In genomic region chr19:53864308-53864836, GRCh38 we compare ENCODE assay signal across 17 cellular contexts. TPM values are rescaled to one million over a fixed set of nuclear protein-coding genes. Genes with fewer than 3 reads are reported as not detected.
DNase-seq lines count a peak whose midpoint lies in the region; ATAC-seq, FAIRE-seq and TF ChIP-seq lines count a peak whose summit lies in the region.
"Had no signal": no experiment of that assay in that cellular context is flagged by ENCODE, and none has a peak within 500 bp of the region (broad histone marks: within the 10 kb centered on the region; RNA-seq: fewer than 3 reads in every experiment).

No MANE protein-coding gene starts in this region.

- H2AK5ac ChIP-seq in H1 (ENCODE audit: low read depth, low read length) = no peak overlapping the region

- H3K79me2 ChIP-seq in H1 (ENCODE audit: control insufficient read depth in 1 of 2, insufficient read depth in 2 of 2, low read length in 2 of 2) = 0 out of 4 replicates have a peak, but pooled peaks cover 0 to 4% of the 10 kb centered on the region in 2 experiments

- H3K79me1 ChIP-seq in H1 (ENCODE audit: low read depth, low read length) = no peaks in the 10 kb centered on the region

- H3K18ac ChIP-seq in H1 (ENCODE audit: extremely low read depth, low read length) = peak overlapping the region; percentile 24

- H2BK15ac ChIP-seq in H1 (ENCODE audit: low read length) = 0 out of 2 replicates have a peak overlapping the region, but pooled peaks have one; percentile 72

- H2BK120ac ChIP-seq in H1 (replicated peaks; ENCODE audit: low read depth, low read length) = no peak overlapping the region

- TF ChIP-seq CTCF in H1 (IDR thresholded peaks at IDR 0.05; ENCODE audit: control extremely low read depth in 1 of 3, insufficient read depth in 1 of 3, low read depth in 1 of 3, low read length in 3 of 3) = no peak

- DNase-seq in COLO668 (lab: John Stamatoyannopoulos, UW; ENCODE audit: unreplicated experiment) = peak; percentile 28
- peak; percentile 90 for DNase-seq in NCI-H69 (lab: John Stamatoyannopoulos, UW)
- no peak for DNase-seq in H1 (ENCODE audit: low read depth in 1 of 2, low spot score in 2 of 2)
- DNase-seq in nucleus accumbens (lab: John Stamatoyannopoulos, UW) = peak in 48 of 56 donors; percentile 9 to 81 (median 48)
- DNase-seq in activated CD8-positive, alpha-beta memory T cell treated with anti-CD3 and anti-CD28 coated beads, Interleukin-2, amount 50 U/mL, for 48 hours = no peak
- DNase-seq in activated CD8-positive, alpha-beta T cell treated with anti-CD3 and anti-CD28 coated beads, Interleukin-2, amount 10 ng/mL, durations not matched to agents 7 days and 5 days = no peak
- DNase-seq in activated CD4-positive, alpha-beta T cell treated with anti-CD3 and anti-CD28 coated beads for 1 hour = no peak
- DNase-seq: CD4-positive, CD25-positive, alpha-beta regulatory T cell; NCI-H1105; stimulated activated CD4-positive, alpha-beta T cell treated with anti-CD3 and anti-CD28 coated beads, Interleukin-1b, Interleukin-23, amount 100 ng/mL, for 48 hours; stimulated activated naive CD4-positive, alpha-beta T cell; T-helper 9 cell had no signal

- no peak overlapping the region for H2AFZ ChIP-seq in H1 (ENCODE audit: low read length)

- TF ChIP-seq EP300 in H1 (IDR thresholded peaks at IDR 0.05; ENCODE audit: borderline replicate concordance in 1 of 2, low read depth in 2 of 2, low read length in 2 of 2) = no peak

- no peak overlapping the region for H3K14ac ChIP-seq in H1 (ENCODE audit: insufficient read length)

- no peak overlapping the region for H3K4me3 Mint-ChIP-seq in activated CD8-positive, alpha-beta T cell treated with anti-CD3 and anti-CD28 coated beads, Interleukin-2, amount 10 ng/mL, durations not matched to agents 7 days and 5 days

- no peaks in the 10 kb centered on the region for H3K27me3 ChIP-seq in H1 (replicated peaks in 1 of 4; ENCODE audit: control insufficient read depth in 3 of 4, extremely low read depth in 1 of 4, insufficient read depth in 3 of 4, low read length in 3 of 4)

- CTCF ChIA-PET in H1 (lab: Charles Lee; ENCODE audit: partially characterized antibody) = interaction anchor here (1.1 to 5.1 kb wide), 4 partner anchors 10 to 54 kb away, joined by 3 to 23 read pairs (median 12); no protein-coding TSS in a partner anchor
- CTCF ChIA-PET in activated CD8-positive, alpha-beta T cell treated with anti-CD3 and anti-CD28 coated beads, Interleukin-2, amount 10 ng/mL, durations not matched to agents 7 days and 5 days (lab: Charles Lee) = interaction anchor here (1.2 kb wide), 1 partner anchor 11 kb away, joined by 3 read pairs; no protein-coding TSS in a partner anchor

- H3K27ac Mint-ChIP-seq in activated CD8-positive, alpha-beta T cell treated with anti-CD3 and anti-CD28 coated beads, Interleukin-2, amount 10 ng/mL, durations not matched to agents 7 days and 5 days = no peak overlapping the region

- no peak overlapping the region for H3K4ac ChIP-seq in H1 (replicated peaks; ENCODE audit: insufficient read length, low read depth, low read length)

- H3K56ac ChIP-seq in H1 (replicated peaks; ENCODE audit: insufficient read length, low read depth, low read length) = no peak overlapping the region

- peaks cover 0 to 4% of the 10 kb centered on the region in 2 experiments for H4K20me1 ChIP-seq in H1 (replicated peaks in 1 of 2; ENCODE audit: control insufficient read depth in 1 of 2, insufficient read depth in 2 of 2, low read length in 2 of 2)

- no peak for TF ChIP-seq POLR2A in H1 (IDR thresholded peaks at IDR 0.05; ENCODE audit: control extremely low read depth in 1 of 2, low read depth in 2 of 2, low read length in 2 of 2)

- no peak overlapping the region for H4K8ac ChIP-seq in H1 (ENCODE audit: extremely low read depth, insufficient read depth, low read length)

- no peak overlapping the region for H3K27ac ChIP-seq in H1 (ENCODE audit: low read depth, low read length)

- no peak for ATAC-seq in activated CD8-positive, alpha-beta T cell treated with anti-CD3 and anti-CD28 coated beads, Interleukin-2, amount 10 ng/mL, durations not matched to agents 7 days and 5 days
- ATAC-seq in GM21576 (IDR thresholded peaks at IDR 0.05; ENCODE audit: unreplicated experiment) = no peak

- H3K9ac ChIP-seq in H1 (replicated peaks in 1 of 4; ENCODE audit: extremely low read depth in 1 of 4, low read depth in 3 of 4, low read length in 3 of 4) = no peak overlapping the region

- WGBS in H1 (ENCODE audit: extremely low coverage in 1 of 2, insufficient coverage in 1 of 2, insufficient read length in 1 of 2, insufficient replicate concordance in 2 of 2, low coverage in 1 of 2, low lambda C conversion rate in 2 of 2, missing lambda C conversion rate in 1 of 2), 2 experiments = 95% methylated on average over 6 of the region's 6 CpGs; no CpG with 5 or more reads in 1 of the 2 experiments

- H3K4me1 ChIP-seq in H1 (replicated peaks in 1 of 4; ENCODE audit: control insufficient read depth in 3 of 4, insufficient read depth in 4 of 4, low read length in 3 of 4) = peaks cover 0 to 8% (median 4%) of the 10 kb centered on the region in 4 experiments; a peak in 5 of 7 replicates

- no peak for TF ChIP-seq RAD21 in H1 (IDR thresholded peaks at IDR 0.05 in 1 of 2, conservative IDR thresholded peaks at IDR 0.05 in 1 of 2; ENCODE audit: low read depth in 2 of 2, low read length in 2 of 2)

- H3K9me3 ChIP-seq in H1 (ENCODE audit: insufficient read depth in 2 of 2, low read depth in 1 of 2, low read length in 1 of 2) = no peaks in the 10 kb centered on the region

- no peak overlapping the region for H4K5ac ChIP-seq in H1 (ENCODE audit: insufficient read length, low read depth, low read length)

- 0 out of 2 replicates have a peak overlapping the region, but pooled peaks have one; percentile 86 for H2BK20ac ChIP-seq in H1 (ENCODE audit: low read length)

- POLR2A ChIA-PET in H1 (lab: Charles Lee; ENCODE audit: partially characterized antibody) = interaction anchor here (0.8 to 7.1 kb wide), 5 partner anchors 10 to 114 kb away, joined by 3 to 137 read pairs (median 61); partner anchors contain the start of gene PRKCG
- POLR2A ChIA-PET in activated CD8-positive, alpha-beta T cell treated with anti-CD3 and anti-CD28 coated beads, Interleukin-2, amount 10 ng/mL, durations not matched to agents 7 days and 5 days (lab: Charles Lee) = no interaction called here

- H4K91ac ChIP-seq in H1 (replicated peaks; ENCODE audit: insufficient read length, low read length) = peak overlapping the region; percentile 61

- no peak overlapping the region for H3K23ac ChIP-seq in H1 (ENCODE audit: insufficient read length)

- no peaks in the 10 kb centered on the region for H3K27me3 Mint-ChIP-seq in activated CD8-positive, alpha-beta T cell treated with anti-CD3 and anti-CD28 coated beads, Interleukin-2, amount 10 ng/mL, durations not matched to agents 7 days and 5 days (ENCODE audit: low read depth)
- H3K27me3 Mint-ChIP-seq: activated naive CD4-positive, alpha-beta T cell treated with anti-CD3 and anti-CD28 coated beads, Interleukin-2, amount 50 U/mL, for 24 hours had no signal

- no peaks in the 10 kb centered on the region for H3K36me3 ChIP-seq in H1 (ENCODE audit: control insufficient read depth in 2 of 4, insufficient read depth in 4 of 4, low read length in 3 of 4)

- no peak for FAIRE-seq in H1 (lab: Jason Lieb, UNC)
- FAIRE-seq: colon had no signal

- no peak overlapping the region for H3K4me2 ChIP-seq in H1 (ENCODE audit: insufficient read depth in 1 of 2, low read depth in 2 of 2, low read length in 2 of 2)

- peaks cover 21% of the 10 kb centered on the region for H3K4me1 Mint-ChIP-seq in activated CD8-positive, alpha-beta T cell treated with anti-CD3 and anti-CD28 coated beads, Interleukin-2, amount 10 ng/mL, durations not matched to agents 7 days and 5 days (ENCODE audit: low read depth)

- peaks cover 3% of the 10 kb centered on the region for H3K36me3 Mint-ChIP-seq in activated CD8-positive, alpha-beta T cell treated with anti-CD3 and anti-CD28 coated beads, Interleukin-2, amount 10 ng/mL, durations not matched to agents 7 days and 5 days (ENCODE audit: low read depth)
- H3K36me3 Mint-ChIP-seq: activated naive CD4-positive, alpha-beta T cell treated with anti-CD3 and anti-CD28 coated beads, Interleukin-2, amount 50 U/mL, for 24 hours; CD4-positive, CD25-positive, alpha-beta regulatory T cell had no signal

- H3K23me2 ChIP-seq in H1 (ENCODE audit: low read depth, low read length) = peaks cover 15% of the 10 kb centered on the region; the same call in 1 of the 2 replicates

- peak overlapping the region; percentile 87 for H2BK12ac ChIP-seq in H1 (ENCODE audit: low read depth, low read length)

- H3K9me3 Mint-ChIP-seq in activated CD8-positive, alpha-beta T cell treated with anti-CD3 and anti-CD28 coated beads, Interleukin-2, amount 10 ng/mL, durations not matched to agents 7 days and 5 days (ENCODE audit: insufficient read depth) = no peaks in the 10 kb centered on the region
- H3K9me3 Mint-ChIP-seq: activated naive CD4-positive, alpha-beta T cell treated with anti-CD3 and anti-CD28 coated beads, Interleukin-2, amount 50 U/mL, for 24 hours had no signal

- H3K4me3 ChIP-seq in H1 (ENCODE audit: extremely low read depth in 1 of 4, insufficient read depth in 2 of 4, low read depth in 3 of 4, low read length in 4 of 4) = no peak overlapping the region

- H2BK5ac ChIP-seq in H1 (ENCODE audit: low read depth, low read length) = peak overlapping the region; percentile 55; the same call in 1 of the 2 replicates

RNA-seq across cellular contexts. Expression of gene MYADM, which starts 3.3 kb away (rescaled TPM):
- 70.1 and 70.5 TPM in 2 replicates for total RNA-seq in H1 (2021; fragmentation: NEBNext Ultra II Directional; extraction: Animal tissue kit (Norgen Biotek cat#: 25700))
- 74.2 and 122 TPM in 2 replicates for polyA plus RNA-seq in H1 (2011; rRNA removed)
- polyA plus RNA-seq in H1 (2011; cell fraction: cytosol; rRNA removed) = 18.3 TPM
- 43.4 TPM for polyA plus RNA-seq in H1 (2011; cell fraction: nucleus; rRNA removed)
- 31.7 to 71.5 TPM (median 58.5 TPM) in 4 replicates for polyA plus RNA-seq in H1 (2012, experiment 1 of 2)
- 49.1 TPM for polyA plus RNA-seq in H1 (2012, experiment 2 of 2)
- polyA plus RNA-seq in H1 (2013, experiment 1 of 2) = 138 TPM
- polyA plus RNA-seq in H1 (2013, experiment 2 of 2) = 150 TPM
- polyA minus RNA-seq in H1 (2011; rRNA and poly(A)+ RNA removed) = 13.8 and 14.5 TPM in 2 replicates
- 26.3 TPM for polyA minus RNA-seq in H1 (2011; cell fraction: cytosol; rRNA and poly(A)+ RNA removed)
- 21.6 TPM for polyA minus RNA-seq in H1 (2011; cell fraction: nucleus; rRNA and poly(A)+ RNA removed)
- total RNA-seq in activated CD8-positive, alpha-beta T cell treated with anti-CD3 and anti-CD28 coated beads, Interleukin-2, amount 10 ng/mL, durations not matched to agents 7 days and 5 days = 10 to 100 TPM; 92.9 to 98.1 TPM

RNA-seq across cellular contexts. Expression of gene PRKCG, which starts 17.6 kb away (rescaled TPM):
- total RNA-seq in H1 (2021; fragmentation: NEBNext Ultra II Directional; extraction: Animal tissue kit (Norgen Biotek cat#: 25700)) = 10.6 and 12.4 TPM in 2 replicates
- 6.1 and 14.0 TPM in 2 replicates for polyA plus RNA-seq in H1 (2011; rRNA removed)
- 8.1 TPM for polyA plus RNA-seq in H1 (2011; cell fraction: cytosol; rRNA removed)
- polyA plus RNA-seq in H1 (2011; cell fraction: nucleus; rRNA removed) = 50.1 TPM
- 8.6 to 16.1 TPM (median 13.9 TPM) in 4 replicates for polyA plus RNA-seq in H1 (2012, experiment 1 of 2)
- 7.2 TPM for polyA plus RNA-seq in H1 (2012, experiment 2 of 2)
- 11.2 TPM for polyA plus RNA-seq in H1 (2013, experiment 1 of 2)
- polyA plus RNA-seq in H1 (2013, experiment 2 of 2) = 8.9 TPM
- polyA minus RNA-seq in H1 (2011; rRNA and poly(A)+ RNA removed) = 5.0 and 6.9 TPM in 2 replicates
- polyA minus RNA-seq in H1 (2011; cell fraction: cytosol; rRNA and poly(A)+ RNA removed) = 8.4 TPM
- 17.3 TPM for polyA minus RNA-seq in H1 (2011; cell fraction: nucleus; rRNA and poly(A)+ RNA removed)
- total RNA-seq in activated CD8-positive, alpha-beta T cell treated with anti-CD3 and anti-CD28 coated beads, Interleukin-2, amount 10 ng/mL, durations not matched to agents 7 days and 5 days = not detected
- total RNA-seq: CD4-positive, CD25-positive, alpha-beta regulatory T cell; HT1080; omental fat pad had no signal
- polyA plus RNA-seq: CD4-positive, CD25-positive, alpha-beta regulatory T cell had no signal

RNA-seq across cellular contexts. Expression of gene NLRP12, which starts 40.3 kb away (rescaled TPM):
- 1.8 and 1.9 TPM in 2 replicates for total RNA-seq in H1 (2021; fragmentation: NEBNext Ultra II Directional; extraction: Animal tissue kit (Norgen Biotek cat#: 25700))
- 1.0 and 2.5 TPM in 2 replicates for polyA plus RNA-seq in H1 (2011; rRNA removed)
- 2.1 TPM for polyA plus RNA-seq in H1 (2011; cell fraction: cytosol; rRNA removed)
- polyA plus RNA-seq in H1 (2011; cell fraction: nucleus; rRNA removed) = 2.9 TPM
- polyA plus RNA-seq in H1 (2012, experiment 1 of 2) = 0.69 to 1.5 TPM (median 1.1 TPM) in 4 replicates
- polyA plus RNA-seq in H1 (2012, experiment 2 of 2) = 0.89 TPM
- polyA plus RNA-seq in H1 (2013, experiment 1 of 2) = 1.8 TPM
- polyA plus RNA-seq in H1 (2013, experiment 2 of 2) = 1.7 TPM
- 2.8 and 5.0 TPM in 2 replicates for polyA minus RNA-seq in H1 (2011; rRNA and poly(A)+ RNA removed)
- polyA minus RNA-seq in H1 (2011; cell fraction: cytosol; rRNA and poly(A)+ RNA removed) = 2.3 TPM
- 3.6 TPM for polyA minus RNA-seq in H1 (2011; cell fraction: nucleus; rRNA and poly(A)+ RNA removed)
- total RNA-seq in activated CD8-positive, alpha-beta T cell treated with anti-CD3 and anti-CD28 coated beads, Interleukin-2, amount 10 ng/mL, durations not matched to agents 7 days and 5 days = not detected
- total RNA-seq: CD4-positive, CD25-positive, alpha-beta regulatory T cell; HT1080 had no signal
- polyA plus RNA-seq: CD4-positive, CD25-positive, alpha-beta regulatory T cell had no signal

RNA-seq across cellular contexts. Expression of gene CACNG7, which starts 44.7 kb away (rescaled TPM):
- total RNA-seq in H1 (2021; fragmentation: NEBNext Ultra II Directional; extraction: Animal tissue kit (Norgen Biotek cat#: 25700)) = 28.9 and 29.9 TPM in 2 replicates
- 69.8 and 127 TPM in 2 replicates for polyA plus RNA-seq in H1 (2011; rRNA removed)
- polyA plus RNA-seq in H1 (2011; cell fraction: cytosol; rRNA removed) = 64.4 TPM
- 75.4 TPM for polyA plus RNA-seq in H1 (2011; cell fraction: nucleus; rRNA removed)
- polyA plus RNA-seq in H1 (2012, experiment 1 of 2) = 33.4 to 44.9 TPM (median 40.2 TPM) in 4 replicates
- 33.0 TPM for polyA plus RNA-seq in H1 (2012, experiment 2 of 2)
- polyA plus RNA-seq in H1 (2013, experiment 1 of 2) = 43.8 TPM
- 49.1 TPM for polyA plus RNA-seq in H1 (2013, experiment 2 of 2)
- 16.4 and 25.3 TPM in 2 replicates for polyA minus RNA-seq in H1 (2011; rRNA and poly(A)+ RNA removed)
- polyA minus RNA-seq in H1 (2011; cell fraction: cytosol; rRNA and poly(A)+ RNA removed) = 32.9 TPM
- polyA minus RNA-seq in H1 (2011; cell fraction: nucleus; rRNA and poly(A)+ RNA removed) = 19.4 TPM
- not detected for total RNA-seq in activated CD8-positive, alpha-beta T cell treated with anti-CD3 and anti-CD28 coated beads, Interleukin-2, amount 10 ng/mL, durations not matched to agents 7 days and 5 days
- total RNA-seq: CD4-positive, CD25-positive, alpha-beta regulatory T cell; HT1080; omental fat pad had no signal
- polyA plus RNA-seq: CD4-positive, CD25-positive, alpha-beta regulatory T cell had no signal

Comparison
In these comparisons a context has a peak if more than half of its experiments do, and no peak if none do; other contexts are left out.
1. DNase-seq: peak in COLO668 (single experiment), NCI-H69 (single experiment) and nucleus accumbens (48 of 56); none in H1 (0 of 2), activated CD8-positive, alpha-beta memory T cell treated with anti-CD3 and anti-CD28 coated beads, Interleukin-2, amount 50 U/mL, for 48 hours (single experiment), activated CD8-positive, alpha-beta T cell treated with anti-CD3 and anti-CD28 coated beads, Interleukin-2, amount 10 ng/mL, durations not matched to agents 7 days and 5 days (single experiment) and activated CD4-positive, alpha-beta T cell treated with anti-CD3 and anti-CD28 coated beads for 1 hour (single experiment).
2. RNA of gene PRKCG, which starts 17.6 kb away (total RNA-seq): 10.6 to 12.4 TPM in H1; not detected in activated CD8-positive, alpha-beta T cell treated with anti-CD3 and anti-CD28 coated beads, Interleukin-2, amount 10 ng/mL, durations not matched to agents 7 days and 5 days; every median in the first group is over 10 times any median in the second.